ENCODE assay signal across 1 cellular context in the genomic region with DNA sequence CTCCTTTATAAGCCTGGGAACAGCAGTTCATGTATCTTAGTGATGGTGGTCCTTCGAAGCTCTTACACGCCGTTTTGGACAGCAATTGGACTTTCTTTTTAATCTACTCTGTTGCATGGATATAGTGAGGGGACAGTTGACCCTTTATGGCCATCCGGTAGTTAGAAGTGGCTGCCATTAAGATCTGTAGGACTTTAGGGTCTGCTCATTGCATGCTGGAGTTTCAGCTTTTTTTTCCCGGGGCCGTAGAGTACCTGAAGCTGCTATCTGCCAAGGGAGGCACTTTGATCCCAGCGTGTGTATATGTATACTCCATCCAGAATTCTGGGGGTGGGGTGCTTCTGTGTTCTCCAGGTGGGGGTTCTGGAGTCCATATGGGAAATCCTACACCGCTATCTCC.
TF ChIP-seq lines count a peak whose summit lies in the region.

No MANE protein-coding gene starts in this region.

TF ChIP-seq in H1, 55 proteins besides CTCF, POLR2A, EP300 and RAD21:
- TF ChIP-seq RFX5 (IDR thresholded peaks at IDR 0.05; ENCODE audit: borderline replicate concordance, low read depth, low read length) (no peak), JUN (IDR thresholded peaks at IDR 0.05; ENCODE audit: low read depth, low read length) (no peak), SIX5 (IDR thresholded peaks at IDR 0.05; ENCODE audit: low read depth, low read length) (no peak), NANOG (IDR thresholded peaks at IDR 0.05; ENCODE audit: insufficient read depth, low read depth, low read length, poor library complexity, severe bottlenecking) (no peak), SAP30 (IDR thresholded peaks at IDR 0.05; ENCODE audit: insufficient read depth, insufficient replicate concordance, low read length) (no peak), JUND (IDR thresholded peaks at IDR 0.05; ENCODE audit: low read length) (no peak), ZNF274 (IDR thresholded peaks at IDR 0.05; ENCODE audit: borderline replicate concordance, extremely low read depth, low read length) (no peak), CBX5 (IDR thresholded peaks at IDR 0.05; ENCODE audit: low read depth, low read length) (no peak), CEBPB (IDR thresholded peaks at IDR 0.05; ENCODE audit: low read depth, low read length) (no peak), EGR1 (IDR thresholded peaks at IDR 0.05; ENCODE audit: borderline replicate concordance, low read depth, low read length) (no peak)
- TF ChIP-seq, protein P1, sequence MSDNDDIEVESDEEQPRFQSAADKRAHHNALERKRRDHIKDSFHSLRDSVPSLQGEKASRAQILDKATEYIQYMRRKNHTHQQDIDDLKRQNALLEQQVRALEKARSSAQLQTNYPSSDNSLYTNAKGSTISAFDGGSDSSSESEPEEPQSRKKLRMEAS (IDR thresholded peaks at IDR 0.05) = no peak
